In the genomic region with DNA sequence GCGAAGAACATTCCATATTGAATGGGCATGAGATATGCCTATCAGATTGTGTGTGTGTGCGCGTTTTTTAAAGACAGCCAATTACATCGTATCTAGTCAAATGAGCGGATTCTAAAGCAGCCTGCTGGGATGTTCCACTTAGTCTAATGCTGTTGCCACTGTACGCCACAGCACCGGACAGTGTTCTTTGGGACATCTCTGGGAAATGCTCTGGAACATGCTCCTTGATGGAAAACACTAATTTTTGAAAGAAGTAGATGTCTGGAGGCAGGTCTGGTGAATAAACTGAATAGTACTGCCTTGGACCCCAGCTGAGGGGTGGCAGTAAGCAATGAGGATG, we compare ENCODE assay signal across 11 cellular contexts. TPM values are rescaled to one million over a fixed set of nuclear protein-coding genes. Genes with fewer than 3 reads are reported as not detected.
DNase-seq lines count a peak whose midpoint lies in the region; ATAC-seq, FAIRE-seq and TF ChIP-seq lines count a peak whose summit lies in the region.
"Had no signal": no experiment of that assay in that cellular context is flagged by ENCODE, and none has a peak within 500 bp of the region (broad histone marks: within the 10 kb centered on the region; RNA-seq: fewer than 3 reads in every experiment).

No MANE protein-coding gene starts in this region.

- H3K27ac ChIP-seq in AG04450 (ENCODE audit: low read depth, low read length): peak overlapping the region; percentile 90
- H3K27ac ChIP-seq in pancreas: no peak overlapping the region

- H3K4me3 Mint-ChIP-seq in nephron: peak overlapping the region; percentile 18 to 55 (median 18)

- 74 to 75% methylated on average over 7 of the region's 7 CpGs for WGBS in pancreas, 2 donors

- FAIRE-seq in pancreas (lab: Jason Lieb, UNC): no peak
- FAIRE-seq: GM18507 had no signal

- no peak for ATAC-seq in pancreas

- no peaks in the 10 kb centered on the region for H3K9me3 Mint-ChIP-seq in nephron

- intact Hi-C loops in pancreas (cut with DNase I): no loop called here

- peak overlapping the region; percentile 16 to 66 (median 60) for H3K27ac Mint-ChIP-seq in nephron

- no peaks in the 10 kb centered on the region for H3K27me3 ChIP-seq in AG04450 (ENCODE audit: control insufficient read depth, insufficient read depth, low read length)
- H3K27me3 ChIP-seq in pancreas: no peaks in the 10 kb centered on the region
- H3K27me3 ChIP-seq: spleen had no signal

- H3K9me3 ChIP-seq in AG04450 (ENCODE audit: control insufficient read depth, insufficient read depth, low read length) (no peaks in the 10 kb centered on the region; the same call in 1 of the 2 replicates), pancreas (no peaks in the 10 kb centered on the region)
- H3K9me3 ChIP-seq: spleen had no signal

- peaks cover 38% of the 10 kb centered on the region for H3K4me1 Mint-ChIP-seq in nephron

- in situ Hi-C loops in astrocyte of the cerebellum (cut with HindIII; ENCODE audit: low sequenced_read_pairs): no loop called here

- H3K4me3 ChIP-seq in AG04450 (ENCODE audit: low read depth, low read length) (no peak overlapping the region), astrocyte of the cerebellum (ENCODE audit: low read depth, low read length) (peak overlapping the region; percentile 11), pancreas (no peak overlapping the region)
- H3K4me3 ChIP-seq: spleen had no signal

- POLR2A ChIA-PET in AG04450 (lab: Yijun Ruan, JAX): interaction anchor here (0.6 to 2.3 kb wide), 7 partner anchors 9 to 252 kb away, joined by 3 to 17 read pairs (median 4); partner anchors contain the start of genes ELMOD3, MAT2A, RETSAT and RNF181

- H3K4me1 ChIP-seq in pancreas: peaks cover 14 to 36% (median 24%) of the 10 kb centered on the region in 3 donors

- H3K36me3 Mint-ChIP-seq in nephron (ENCODE audit: low read depth): peaks cover 25% of the 10 kb centered on the region

- H3K36me3 ChIP-seq in pancreas: no peaks in the 10 kb centered on the region

- CTCF ChIA-PET in AG04450 (lab: Charles Lee): interaction anchor here (1.0 to 1.2 kb wide), 3 partner anchors 32 to 185 kb away, joined by 3 to 4 read pairs (median 3); partner anchors contain the start of gene MAT2A

- DNase-seq in AG04450 (ENCODE audit: low read depth, low spot score) (no peak), astrocyte of the cerebellum (ENCODE audit: low read depth) (no peak), NOMO-1 treated with DMSO at 0.1 percent for 48 hours (lab: John Stamatoyannopoulos, UW; ENCODE audit: unreplicated experiment) (no peak), pancreas (no peak), activated T-cell treated with anti-CD3 and anti-CD28 coated beads for 4 hours (no peak)
- DNase-seq: NCI-H1436, NCI-H526 treated with DMSO at 0.1 percent for 48 hours, SHP77 treated with DMSO at 0.1 percent for 48 hours, spleen had no signal

- no peak for TF ChIP-seq CTCF in AG04450 (IDR thresholded peaks at IDR 0.05; ENCODE audit: low read depth, low read length)
- TF ChIP-seq CTCF in astrocyte of the cerebellum (IDR thresholded peaks at IDR 0.05; ENCODE audit: low read depth, low read length, missing control alignments): no peak
- no peak for TF ChIP-seq CTCF in nephron (IDR thresholded peaks at IDR 0.05; ENCODE audit: unreplicated experiment in 3 of 3)
- no peak for TF ChIP-seq CTCF in pancreas (IDR thresholded peaks at IDR 0.05)

- H3K27me3 Mint-ChIP-seq in nephron (ENCODE audit: low read depth): peaks cover 3% of the 10 kb centered on the region

RNA-seq across cellular contexts. Expression of gene TMEM150A, which starts 3.6 kb away (rescaled TPM):
- polyA plus RNA-seq in AG04450 (2011; rRNA removed) (11.4 and 14.5 TPM in 2 replicates), pancreas (10 to 100 TPM; 36.8 to 47.6 TPM)
- polyA minus RNA-seq in AG04450 (2011; rRNA and poly(A)+ RNA removed): 11.0 and 14.1 TPM in 2 replicates
- 10 to 100 TPM; 14.8 to 20.8 (median 17.6) TPM for total RNA-seq in pancreas

RNA-seq across cellular contexts. Expression of gene C2orf68, which starts 5.8 kb away (rescaled TPM):
- polyA plus RNA-seq in AG04450 (2011; rRNA removed): 17.8 and 19.1 TPM in 2 replicates
- 21.7 and 25.3 TPM in 2 replicates for polyA minus RNA-seq in AG04450 (2011; rRNA and poly(A)+ RNA removed)
- total RNA-seq in pancreas: 10 to 100 TPM; 12.3 to 27.0 (median 14.0) TPM
- 10 to 100 TPM; 18.8 to 33.1 TPM for polyA plus RNA-seq in pancreas

RNA-seq across cellular contexts. Expression of gene USP39, which starts 9.9 kb away (rescaled TPM):
- polyA plus RNA-seq in AG04450 (2011; rRNA removed) (52.6 and 53.8 TPM in 2 replicates), pancreas (10 to 100 TPM; 18.7 to 20.4 TPM)
- 40.6 and 50.1 TPM in 2 replicates for polyA minus RNA-seq in AG04450 (2011; rRNA and poly(A)+ RNA removed)
- total RNA-seq in pancreas: 10 to 100 TPM; 14.5 to 22.6 (median 16.5) TPM

RNA-seq across cellular contexts. Expression of gene RNF181, which starts 10.5 kb away (rescaled TPM):
- polyA plus RNA-seq in AG04450 (2011; rRNA removed): 260 and 351 TPM in 2 replicates
- 140 and 199 TPM in 2 replicates for polyA minus RNA-seq in AG04450 (2011; rRNA and poly(A)+ RNA removed)
- total RNA-seq in pancreas: 10 to 100 TPM; 53.5 to 94.1 (median 60.2) TPM
- 100 to 1,000 TPM in 1 of 2 donors, 10 to 100 TPM in 1; 92.6 to 104 TPM for polyA plus RNA-seq in pancreas

RNA-seq across cellular contexts. Expression of gene VAMP5, which starts 21.9 kb away (rescaled TPM):
- polyA plus RNA-seq in AG04450 (2011; rRNA removed) (100 and 123 TPM in 2 replicates), pancreas (10 to 100 TPM; 27.7 to 29.5 TPM)
- 67.4 and 76.8 TPM in 2 replicates for polyA minus RNA-seq in AG04450 (2011; rRNA and poly(A)+ RNA removed)
- 10 to 100 TPM in 3 of 6 donors, 1 to 10 TPM in 3; 8.3 to 14.2 (median 11.1) TPM for total RNA-seq in pancreas
